1 cellular context compared by ENCODE assay signal in the genomic region with DNA sequence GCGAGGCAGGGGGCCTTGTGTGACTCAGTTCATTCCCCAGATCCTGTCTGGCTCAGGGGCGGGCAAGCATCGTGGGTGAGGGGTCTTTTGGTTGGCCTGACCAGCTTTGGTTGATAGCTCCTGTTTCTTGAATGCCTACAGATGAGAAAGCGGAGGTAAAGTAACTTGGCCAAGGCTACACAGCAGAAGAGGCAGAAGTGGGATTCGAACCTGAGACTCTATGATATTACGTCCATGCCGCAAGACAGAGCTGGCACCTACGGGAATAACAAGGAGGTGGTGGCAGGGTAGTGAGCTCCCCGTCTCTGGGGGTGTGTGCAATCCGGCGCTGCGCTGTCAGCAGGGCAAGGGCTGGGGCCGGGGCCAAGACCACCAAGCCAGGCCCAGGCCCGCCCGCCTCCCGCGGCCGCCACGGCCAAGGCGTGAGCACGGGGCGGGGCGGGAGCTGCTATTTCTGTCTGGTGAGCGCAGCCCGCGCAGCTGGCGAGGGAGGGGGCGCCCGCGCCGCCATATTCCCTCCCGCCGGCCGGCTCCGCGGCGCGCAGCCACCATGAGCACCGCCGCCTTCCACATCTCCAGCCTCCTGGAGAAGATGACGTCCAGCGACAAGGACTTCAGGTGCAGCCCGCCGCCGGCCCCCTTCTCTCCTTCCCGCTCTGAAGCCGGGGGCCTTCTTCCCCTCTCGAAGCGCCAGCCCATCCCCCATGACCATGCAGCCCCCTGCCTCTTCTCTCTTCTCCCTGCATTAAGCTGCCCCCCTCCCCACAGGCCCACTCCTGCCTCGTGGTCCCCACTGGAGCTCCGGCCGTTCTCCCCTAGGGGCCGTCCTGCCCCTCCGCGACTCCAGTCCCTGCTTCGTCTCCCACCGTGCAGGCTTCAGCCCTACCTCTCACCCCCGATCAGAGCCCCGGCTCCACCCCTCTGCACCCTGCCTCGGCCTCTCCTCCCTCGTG.
TF ChIP-seq lines count a peak whose summit lies in the region.

A gene (plus strand): TSS at position 510 of the 953 bp plus-strand sequence. CDS start 41 bp downstream, at position 551.

TF ChIP-seq in HEK293, 187 proteins besides CTCF, POLR2A, EP300 and RAD21 (continued from another document):
- TF ChIP-seq, protein P1, sequence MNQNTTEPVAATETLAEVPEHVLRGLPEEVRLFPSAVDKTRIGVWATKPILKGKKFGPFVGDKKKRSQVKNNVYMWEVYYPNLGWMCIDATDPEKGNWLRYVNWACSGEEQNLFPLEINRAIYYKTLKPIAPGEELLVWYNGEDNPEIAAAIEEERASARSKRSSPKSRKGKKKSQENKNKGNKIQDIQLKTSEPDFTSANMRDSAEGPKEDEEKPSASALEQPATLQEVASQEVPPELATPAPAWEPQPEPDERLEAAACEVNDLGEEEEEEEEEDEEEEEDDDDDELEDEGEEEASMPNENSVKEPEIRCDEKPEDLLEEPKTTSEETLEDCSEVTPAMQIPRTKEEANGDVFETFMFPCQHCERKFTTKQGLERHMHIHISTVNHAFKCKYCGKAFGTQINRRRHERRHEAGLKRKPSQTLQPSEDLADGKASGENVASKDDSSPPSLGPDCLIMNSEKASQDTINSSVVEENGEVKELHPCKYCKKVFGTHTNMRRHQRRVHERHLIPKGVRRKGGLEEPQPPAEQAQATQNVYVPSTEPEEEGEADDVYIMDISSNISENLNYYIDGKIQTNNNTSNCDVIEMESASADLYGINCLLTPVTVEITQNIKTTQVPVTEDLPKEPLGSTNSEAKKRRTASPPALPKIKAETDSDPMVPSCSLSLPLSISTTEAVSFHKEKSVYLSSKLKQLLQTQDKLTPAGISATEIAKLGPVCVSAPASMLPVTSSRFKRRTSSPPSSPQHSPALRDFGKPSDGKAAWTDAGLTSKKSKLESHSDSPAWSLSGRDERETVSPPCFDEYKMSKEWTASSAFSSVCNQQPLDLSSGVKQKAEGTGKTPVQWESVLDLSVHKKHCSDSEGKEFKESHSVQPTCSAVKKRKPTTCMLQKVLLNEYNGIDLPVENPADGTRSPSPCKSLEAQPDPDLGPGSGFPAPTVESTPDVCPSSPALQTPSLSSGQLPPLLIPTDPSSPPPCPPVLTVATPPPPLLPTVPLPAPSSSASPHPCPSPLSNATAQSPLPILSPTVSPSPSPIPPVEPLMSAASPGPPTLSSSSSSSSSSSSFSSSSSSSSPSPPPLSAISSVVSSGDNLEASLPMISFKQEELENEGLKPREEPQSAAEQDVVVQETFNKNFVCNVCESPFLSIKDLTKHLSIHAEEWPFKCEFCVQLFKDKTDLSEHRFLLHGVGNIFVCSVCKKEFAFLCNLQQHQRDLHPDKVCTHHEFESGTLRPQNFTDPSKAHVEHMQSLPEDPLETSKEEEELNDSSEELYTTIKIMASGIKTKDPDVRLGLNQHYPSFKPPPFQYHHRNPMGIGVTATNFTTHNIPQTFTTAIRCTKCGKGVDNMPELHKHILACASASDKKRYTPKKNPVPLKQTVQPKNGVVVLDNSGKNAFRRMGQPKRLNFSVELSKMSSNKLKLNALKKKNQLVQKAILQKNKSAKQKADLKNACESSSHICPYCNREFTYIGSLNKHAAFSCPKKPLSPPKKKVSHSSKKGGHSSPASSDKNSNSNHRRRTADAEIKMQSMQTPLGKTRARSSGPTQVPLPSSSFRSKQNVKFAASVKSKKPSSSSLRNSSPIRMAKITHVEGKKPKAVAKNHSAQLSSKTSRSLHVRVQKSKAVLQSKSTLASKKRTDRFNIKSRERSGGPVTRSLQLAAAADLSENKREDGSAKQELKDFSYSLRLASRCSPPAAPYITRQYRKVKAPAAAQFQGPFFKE (tag by site-specific recombination; IDR thresholded peaks at IDR 0.05; ENCODE audit: borderline replicate concordance) = no peak
- TF ChIP-seq ZNF514 (tag by site-specific recombination; IDR thresholded peaks at IDR 0.05) = no peak
- peak; percentile 77; the same call in 1 of the 2 replicates for TF ChIP-seq ZNF501 (tag by site-specific recombination; IDR thresholded peaks at IDR 0.05)
- TF ChIP-seq ZNF214 (tag by site-specific recombination; IDR thresholded peaks at IDR 0.05; ENCODE audit: borderline replicate concordance) = no peak
- TF ChIP-seq ZNF335 (tag by site-specific recombination; conservative IDR thresholded peaks at IDR 0.05) = peak; percentile 86
- peak; percentile 63; the same call in 1 of the 2 replicates for TF ChIP-seq ZNF660 (tag by site-specific recombination; IDR thresholded peaks at IDR 0.05)
- peak; percentile 93 for TF ChIP-seq GLIS2 (tag by site-specific recombination; IDR thresholded peaks at IDR 0.05)
- TF ChIP-seq ZBTB1 (tag by site-specific recombination; IDR thresholded peaks at IDR 0.05) = no peak
- TF ChIP-seq, protein P2, sequence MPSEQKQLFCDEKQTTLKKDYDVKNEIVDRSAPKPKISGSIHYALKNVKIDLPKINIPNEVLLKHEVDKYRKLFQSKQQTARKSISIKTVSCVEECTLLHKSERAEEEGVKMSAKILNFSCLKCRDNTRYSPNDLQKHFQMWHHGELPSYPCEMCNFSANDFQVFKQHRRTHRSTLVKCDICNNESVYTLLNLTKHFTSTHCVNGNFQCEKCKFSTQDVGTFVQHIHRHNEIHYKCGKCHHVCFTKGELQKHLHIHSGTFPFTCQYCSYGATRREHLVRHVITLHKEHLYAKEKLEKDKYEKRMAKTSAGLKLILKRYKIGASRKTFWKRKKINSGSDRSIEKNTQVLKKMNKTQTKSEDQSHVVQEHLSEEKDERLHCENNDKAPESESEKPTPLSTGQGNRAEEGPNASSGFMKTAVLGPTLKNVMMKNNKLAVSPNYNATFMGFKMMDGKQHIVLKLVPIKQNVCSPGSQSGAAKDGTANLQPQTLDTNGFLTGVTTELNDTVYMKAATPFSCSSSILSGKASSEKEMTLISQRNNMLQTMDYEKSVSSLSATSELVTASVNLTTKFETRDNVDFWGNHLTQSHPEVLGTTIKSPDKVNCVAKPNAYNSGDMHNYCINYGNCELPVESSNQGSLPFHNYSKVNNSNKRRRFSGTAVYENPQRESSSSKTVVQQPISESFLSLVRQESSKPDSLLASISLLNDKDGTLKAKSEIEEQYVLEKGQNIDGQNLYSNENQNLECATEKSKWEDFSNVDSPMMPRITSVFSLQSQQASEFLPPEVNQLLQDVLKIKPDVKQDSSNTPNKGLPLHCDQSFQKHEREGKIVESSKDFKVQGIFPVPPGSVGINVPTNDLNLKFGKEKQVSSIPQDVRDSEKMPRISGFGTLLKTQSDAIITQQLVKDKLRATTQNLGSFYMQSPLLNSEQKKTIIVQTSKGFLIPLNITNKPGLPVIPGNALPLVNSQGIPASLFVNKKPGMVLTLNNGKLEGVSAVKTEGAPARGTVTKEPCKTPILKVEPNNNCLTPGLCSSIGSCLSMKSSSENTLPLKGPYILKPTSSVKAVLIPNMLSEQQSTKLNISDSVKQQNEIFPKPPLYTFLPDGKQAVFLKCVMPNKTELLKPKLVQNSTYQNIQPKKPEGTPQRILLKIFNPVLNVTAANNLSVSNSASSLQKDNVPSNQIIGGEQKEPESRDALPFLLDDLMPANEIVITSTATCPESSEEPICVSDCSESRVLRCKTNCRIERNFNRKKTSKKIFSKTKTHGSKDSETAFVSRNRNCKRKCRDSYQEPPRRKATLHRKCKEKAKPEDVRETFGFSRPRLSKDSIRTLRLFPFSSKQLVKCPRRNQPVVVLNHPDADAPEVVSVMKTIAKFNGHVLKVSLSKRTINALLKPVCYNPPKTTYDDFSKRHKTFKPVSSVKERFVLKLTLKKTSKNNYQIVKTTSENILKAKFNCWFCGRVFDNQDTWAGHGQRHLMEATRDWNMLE (tag by site-specific recombination; conservative IDR thresholded peaks at IDR 0.05; ENCODE audit: low read depth) = no peak
- TF ChIP-seq ZNF433 (tag by site-specific recombination; IDR thresholded peaks at IDR 0.05; ENCODE audit: low read depth) = no peak
- TF ChIP-seq ZNF211 (tag by site-specific recombination; IDR thresholded peaks at IDR 0.05; ENCODE audit: low read depth) = no peak
- no peak for TF ChIP-seq TRIM28 (IDR thresholded peaks at IDR 0.05; ENCODE audit: borderline replicate concordance, low read length)
- no peak for TF ChIP-seq OVOL3 (tag by site-specific recombination; IDR thresholded peaks at IDR 0.05)
- TF ChIP-seq ZNF664 (tag by site-specific recombination; IDR thresholded peaks at IDR 0.05) = no peak
- TF ChIP-seq, protein P3, sequence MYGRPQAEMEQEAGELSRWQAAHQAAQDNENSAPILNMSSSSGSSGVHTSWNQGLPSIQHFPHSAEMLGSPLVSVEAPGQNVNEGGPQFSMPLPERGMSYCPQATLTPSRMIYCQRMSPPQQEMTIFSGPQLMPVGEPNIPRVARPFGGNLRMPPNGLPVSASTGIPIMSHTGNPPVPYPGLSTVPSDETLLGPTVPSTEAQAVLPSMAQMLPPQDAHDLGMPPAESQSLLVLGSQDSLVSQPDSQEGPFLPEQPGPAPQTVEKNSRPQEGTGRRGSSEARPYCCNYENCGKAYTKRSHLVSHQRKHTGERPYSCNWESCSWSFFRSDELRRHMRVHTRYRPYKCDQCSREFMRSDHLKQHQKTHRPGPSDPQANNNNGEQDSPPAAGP (tag by site-specific recombination; IDR thresholded peaks at IDR 0.05) = peak; percentile 36; the same call in 1 of the 2 replicates
- TF ChIP-seq ZNF707 (tag by site-specific recombination; IDR thresholded peaks at IDR 0.05) = no peak
- TF ChIP-seq ZNF560 (tag by site-specific recombination; IDR thresholded peaks at IDR 0.05; ENCODE audit: borderline replicate concordance) = no peak
TF ChIP-seq in HEK293: peak in this region for 65.
